In the genomic region with DNA sequence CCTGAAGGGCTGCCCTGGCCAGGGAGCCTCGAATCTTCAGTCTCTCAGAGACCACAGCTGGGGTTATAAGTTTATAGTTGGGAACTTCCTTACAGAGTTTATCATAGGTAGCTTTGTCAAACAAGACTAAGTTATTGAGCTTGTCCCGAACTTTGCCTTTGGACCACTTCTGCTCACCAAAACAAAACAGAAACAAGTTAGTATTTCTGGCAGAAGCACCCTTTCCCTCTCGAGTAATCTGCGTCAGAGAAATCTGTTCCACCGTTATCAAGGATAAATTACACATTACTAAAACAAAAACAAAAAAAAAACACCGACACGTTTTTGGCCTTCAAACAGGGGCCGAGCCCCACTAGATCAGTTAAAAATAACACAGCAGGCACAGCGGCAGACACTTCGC, we compare ENCODE assay signal across 4 cellular contexts. TPM values are rescaled to one million over a fixed set of nuclear protein-coding genes. Genes with fewer than 3 reads are reported as not detected.
DNase-seq lines count a peak whose midpoint lies in the region; ATAC-seq and TF ChIP-seq lines count a peak whose summit lies in the region.
"Not testable (repeated sequence)": the region's sequence is repeated elsewhere in the genome, so short reads cannot be mapped to it uniquely, and the experiment has no call there.

No MANE protein-coding gene starts in this region.

- H3K27me3 Mint-ChIP-seq in MCF 10A (ENCODE audit: insufficient read depth, unreplicated experiment) = not testable (repeated sequence)

- peak overlapping the region; percentile 98 for H3K4me3 ChIP-seq in LNCaP clone FGC (ENCODE audit: low read depth, low read length)
- H3K4me3 ChIP-seq in lower leg skin (ENCODE audit: low read depth, poor library complexity, severe bottlenecking) = peak overlapping the region; percentile 93
- H3K4me3 ChIP-seq in thoracic aorta = peak overlapping the region; percentile 99

- not testable (repeated sequence) for H3K9me3 Mint-ChIP-seq in MCF 10A (ENCODE audit: unreplicated experiment)

- peak overlapping the region; percentile 94 for H3K4me3 Mint-ChIP-seq in MCF 10A (ENCODE audit: unreplicated experiment)

- CTCF ChIA-PET in MCF 10A (lab: Yijun Ruan, JAX) = interaction anchor here (1.1 to 1.2 kb wide), 2 partner anchors 15 to 105 kb away, joined by 3 read pairs; no protein-coding TSS in a partner anchor

- H3K36me3 Mint-ChIP-seq in MCF 10A (ENCODE audit: insufficient read depth, unreplicated experiment) = peaks cover 86% of the 10 kb centered on the region

- H3K36me3 ChIP-seq in thoracic aorta = peaks cover 34% of the 10 kb centered on the region

- not testable (repeated sequence) for ATAC-seq in thoracic aorta (ENCODE audit: insufficient number of reproducible peaks, low FRiP score, low read depth)

- WGBS in lower leg skin, 2 donors = 1 to 2% methylated on average over 10 of the region's 10 CpGs

- not testable (repeated sequence) for TF ChIP-seq POLR2A in lower leg skin (IDR thresholded peaks at IDR 0.05)

- not testable (repeated sequence) for H3K9me3 ChIP-seq in thoracic aorta

- not testable (repeated sequence) for BruUV-seq in MCF 10A (replicated peaks; lab: Mats Ljungman, UMichigan)

- TF ChIP-seq CTCF in LNCaP clone FGC (IDR thresholded peaks at IDR 0.05; ENCODE audit: control insufficient read depth, extremely low read depth, insufficient read depth); MCF 10A (IDR thresholded peaks at IDR 0.05; ENCODE audit: unreplicated experiment); lower leg skin (IDR thresholded peaks at IDR 0.05); thoracic aorta (IDR thresholded peaks at IDR 0.05): not testable (repeated sequence)

- peaks cover 22% of the 10 kb centered on the region for H3K4me1 Mint-ChIP-seq in MCF 10A (ENCODE audit: insufficient read depth, unreplicated experiment)

- peak overlapping the region; percentile 98 for H3K27ac Mint-ChIP-seq in MCF 10A (ENCODE audit: low read depth, unreplicated experiment)

- DNase-seq in LNCaP clone FGC (ENCODE audit: low read depth); MCF 10A (ENCODE audit: unreplicated experiment); lower leg skin (ENCODE audit: low spot score in 2 of 2); thoracic aorta (ENCODE audit: low spot score): not testable (repeated sequence)

- H3K27me3 ChIP-seq in thoracic aorta (replicated peaks; ENCODE audit: insufficient read depth) = not testable (repeated sequence)

- intact Hi-C loops in MCF 10A (cut with micrococcal nuclease) = loop anchor here (5.0 kb wide), 2 partner anchors 105 to 180 kb away; no protein-coding TSS in a partner anchor
- intact Hi-C loops in lower leg skin (cut with DNase I; ENCODE audit: low total_unique reads) = not testable (repeated sequence)

- H3K27ac ChIP-seq in thoracic aorta = peak overlapping the region; percentile 88 to 97

- POLR2A ChIA-PET in MCF 10A (lab: Yijun Ruan, JAX) = interaction anchor here (0.7 to 15.1 kb wide), 7 partner anchors 11 to 383 kb away, joined by 3 to 286 read pairs (median 22); partner anchors contain the start of genes CENATAC, DPAGT1, HYOU1 and SLC37A4

- H3K4me1 ChIP-seq in thoracic aorta (ENCODE audit: control insufficient read depth in 1 of 2, low read depth in 2 of 2) = peaks cover 23 to 47% of the 10 kb centered on the region in 2 donors

RNA-seq across cellular contexts. Expression of gene RPS25, which starts 0.8 kb away (rescaled TPM):
- total RNA-seq in MCF 10A (2022) = 1,252 and 1,255 TPM in 2 replicates
- total RNA-seq in lower leg skin = 1,000 to 10,000 TPM; 1,252 to 2,859 (median 1,930) TPM
- total RNA-seq in thoracic aorta = 100 to 1,000 TPM; 672 to 840 TPM

RNA-seq across cellular contexts. Expression of gene TRAPPC4, which starts 1.2 kb away (rescaled TPM):
- total RNA-seq in MCF 10A (2022) (78.6 and 96.5 TPM in 2 replicates), lower leg skin (10 to 100 TPM; 40.3 to 53.4 (median 52.2) TPM), thoracic aorta (10 to 100 TPM; 58.2 to 63.0 TPM)

RNA-seq across cellular contexts. Expression of gene SLC37A4, which starts 13.3 kb away (rescaled TPM):
- total RNA-seq in MCF 10A (2022) (6.8 and 10.0 TPM in 2 replicates), lower leg skin (10 to 100 TPM; 14.0 to 25.4 (median 19.5) TPM), thoracic aorta (10 to 100 TPM; 12.5 to 15.0 TPM)

RNA-seq across cellular contexts. Expression of gene CENATAC, which starts 19.4 kb away (rescaled TPM):
- total RNA-seq in MCF 10A (2022) (48.0 and 49.0 TPM in 2 replicates), lower leg skin (10 to 100 TPM; 21.2 to 66.8 (median 39.9) TPM), thoracic aorta (100 to 1,000 TPM in 1 of 2 donors, 10 to 100 TPM in 1; 63.5 to 128 TPM)

RNA-seq across cellular contexts. Expression of gene HYOU1, which starts 39.6 kb away (rescaled TPM):
- 398 and 664 TPM in 2 replicates for total RNA-seq in MCF 10A (2022)
- 10 to 100 TPM; 21.8 to 47.0 (median 33.0) TPM for total RNA-seq in lower leg skin
- total RNA-seq in thoracic aorta = 100 to 1,000 TPM in 1 of 2 donors, 10 to 100 TPM in 1; 94.1 to 140 TPM
